In genomic region chr7:127378537-127378936, GRCh38 we compare ENCODE assay signal across 27 cellular contexts.
"Had no signal": no experiment of that assay in that cellular context is flagged by ENCODE, and none has a peak within 500 bp of the region (broad histone marks: within the 10 kb centered on the region; RNA-seq: fewer than 3 reads in every experiment).

No MANE protein-coding gene starts in this region.

- FAIRE-seq: kidney had no signal

- ATAC-seq: foreskin keratinocyte; heart left ventricle; left colon; stimulated activated naive B cell treated with anti-CD40 and anti-IgM and Interleukin-4, amounts not matched to agents 10 μg/mL and 1 μg/mL and 100 μg/mL, for 72 hours; WTC11 had no signal

- H3K9me3 Mint-ChIP-seq: dendritic cell treated with granulocyte-macrophage colony-stimulating factor and Interleukin-4, amounts not matched to agents 40 ng/mL and 50 ng/mL, for 4 days; immature natural killer cell; mesothelial cell of epicardium; naive B cell; neural progenitor cell; stimulated activated naive B cell treated with anti-CD40 and anti-IgM and Interleukin-4, amounts not matched to agents 10 μg/mL and 1 μg/mL and 100 μg/mL, for 72 hours; WTC11 had no signal

- H3K27me3 ChIP-seq: breast epithelium, esophagus muscularis mucosa, foreskin keratinocyte, heart left ventricle, neural progenitor cell, right atrium auricular region, stomach, tibial artery had no signal

- H3K27ac ChIP-seq: breast epithelium, esophagus muscularis mucosa, foreskin keratinocyte, heart left ventricle, neural progenitor cell, right atrium auricular region, stomach, tibial artery had no signal

- H3K4me2 ChIP-seq: neural progenitor cell, smooth muscle cell had no signal

- H3K27me3 Mint-ChIP-seq: dendritic cell treated with granulocyte-macrophage colony-stimulating factor and Interleukin-4, amounts not matched to agents 40 ng/mL and 50 ng/mL, for 4 days; naive B cell; stimulated activated naive B cell treated with anti-CD40 and anti-IgM and Interleukin-4, amounts not matched to agents 10 μg/mL and 1 μg/mL and 100 μg/mL, for 72 hours had no signal

- H3K4me3 ChIP-seq: breast epithelium, esophagus muscularis mucosa, heart left ventricle, neural progenitor cell, right atrium auricular region, smooth muscle cell, stomach, tibial artery had no signal

- H2AFZ ChIP-seq: neural progenitor cell had no signal

- DNase-seq: activated CD4-positive, alpha-beta T cell treated with anti-CD3 and anti-CD28 coated beads, Interleukin-2, amount 50 U/mL, for 1 hour; activated effector memory CD4-positive, alpha-beta T cell treated with Interleukin-2 at 50 U/mL for 16 hours; activated naive CD4-positive, alpha-beta T cell treated with Interleukin-2 at 50 U/mL for 16 hours; central memory CD4-positive, alpha-beta T cell; foreskin keratinocyte; heart left ventricle; hypothalamus; immature natural killer cell; kidney; left colon; naive B cell; occipital lobe; stimulated activated CD4-positive, alpha-beta T cell treated with anti-CD3 and anti-CD28 coated beads, Interleukin-1b, Interleukin-23, amount 100 ng/mL, for 48 hours; stimulated activated CD4-positive, alpha-beta T cell treated with anti-CD3 and anti-CD28 coated beads, Interleukin-4, amount 100 ng/mL, for 4 hours; stimulated activated CD8-positive, alpha-beta memory T cell treated with anti-CD3 and anti-CD28 coated beads, Interleukin-4, amount 100 ng/mL, for 48 hours; stimulated activated naive B cell treated with anti-CD40 and anti-IgM and Interleukin-4, amounts not matched to agents 10 μg/mL and 1 μg/mL and 100 μg/mL, for 72 hours; stomach; T-helper 2 cell; tibial artery had no signal

- H3K4me1 Mint-ChIP-seq: mesothelial cell of epicardium, neural progenitor cell had no signal

- H3K9ac ChIP-seq: neural progenitor cell had no signal

- H3K4me1 ChIP-seq: breast epithelium, neural progenitor cell had no signal

- H3K4me3 Mint-ChIP-seq: dendritic cell treated with granulocyte-macrophage colony-stimulating factor and Interleukin-4, amounts not matched to agents 40 ng/mL and 50 ng/mL, for 4 days; mesothelial cell of epicardium; naive B cell; neural progenitor cell; stimulated activated naive B cell treated with anti-CD40 and anti-IgM and Interleukin-4, amounts not matched to agents 10 μg/mL and 1 μg/mL and 100 μg/mL, for 72 hours; WTC11 had no signal

- H3K27ac Mint-ChIP-seq: dendritic cell treated with granulocyte-macrophage colony-stimulating factor and Interleukin-4, amounts not matched to agents 40 ng/mL and 50 ng/mL, for 4 days; mesothelial cell of epicardium; neural progenitor cell; stimulated activated naive B cell treated with anti-CD40 and anti-IgM and Interleukin-4, amounts not matched to agents 10 μg/mL and 1 μg/mL and 100 μg/mL, for 72 hours; WTC11 had no signal
